Comparison of ENCODE assay signal across 22 cellular contexts in genomic region chr5:125175348-125176004, GRCh38.
"Had no signal": no experiment of that assay in that cellular context is flagged by ENCODE, and none has a peak within 500 bp of the region (broad histone marks: within the 10 kb centered on the region; RNA-seq: fewer than 3 reads in every experiment).

No MANE protein-coding gene starts in this region.

- H3K4me1 Mint-ChIP-seq: activated CD4-positive, alpha-beta T cell treated with anti-CD3 and anti-CD28 coated beads for 36 hours; T-cell had no signal

- H3K27ac ChIP-seq: cardiac muscle cell, left lung, prostate gland, right lobe of liver, WERI-Rb-1 had no signal

- DNase-seq: activated CD4-positive, alpha-beta memory T cell treated with anti-CD3 and anti-CD28 coated beads for 36 hours; activated CD4-positive, alpha-beta T cell treated with anti-CD3 and anti-CD28 coated beads for 36 hours; activated effector memory CD4-positive, alpha-beta T cell treated with Interleukin-2 at 50 U/mL for 16 hours; activated naive CD4-positive, alpha-beta T cell treated with anti-CD3 and anti-CD28 coated beads, Interleukin-2, amount 50 U/mL, for 16 hours; activated T-cell treated with anti-CD3 and anti-CD28 coated beads, Interleukin-2, amount 50 U/mL, for 4 hours; cortex of kidney; effector memory CD4-positive, alpha-beta T cell; left lung; nephron progenitor cell; occipital lobe; right lobe of liver; stimulated activated CD4-positive, alpha-beta T cell treated with anti-CD3 and anti-CD28 coated beads, Interleukin-4, amount 100 ng/mL, for 4 hours; stimulated activated CD8-positive, alpha-beta memory T cell treated with anti-CD3 and anti-CD28 coated beads, Interleukin-4, amount 100 ng/mL, for 48 hours; stimulated activated naive CD4-positive, alpha-beta T cell treated with Interleukin-2 at 50 U/mL for 16 hours; T-cell; T-helper 9 cell; trophoblast cell; WERI-Rb-1 had no signal

- H3K36me3 Mint-ChIP-seq: activated CD4-positive, alpha-beta memory T cell treated with anti-CD3 and anti-CD28 coated beads for 36 hours; memory B cell; T-cell had no signal

- H3K4me1 ChIP-seq: left lung, prostate gland, right lobe of liver had no signal

- H3K27ac Mint-ChIP-seq: activated CD4-positive, alpha-beta memory T cell treated with anti-CD3 and anti-CD28 coated beads for 36 hours; activated CD4-positive, alpha-beta T cell treated with anti-CD3 and anti-CD28 coated beads for 36 hours; memory B cell; nephron progenitor cell; T-cell had no signal

- H3K9me3 ChIP-seq: prostate gland, right lobe of liver had no signal

- H3K4me3 ChIP-seq: cardiac muscle cell, left lung, prostate gland, right lobe of liver, smooth muscle cell had no signal

- H3K36me3 ChIP-seq: cardiac muscle cell, left lung, prostate gland, right lobe of liver, WERI-Rb-1 had no signal

- H3K27me3 Mint-ChIP-seq: activated CD4-positive, alpha-beta memory T cell treated with anti-CD3 and anti-CD28 coated beads for 36 hours; memory B cell; T-cell had no signal

- ATAC-seq: activated CD4-positive, alpha-beta T cell treated with anti-CD3 and anti-CD28 coated beads for 36 hours; activated T-cell treated with anti-CD3 and anti-CD28 coated beads, Interleukin-2, amount 50 U/mL, for 4 hours; left lung; T-cell had no signal

- H3K4me3 Mint-ChIP-seq: activated CD4-positive, alpha-beta memory T cell treated with anti-CD3 and anti-CD28 coated beads for 36 hours; activated CD4-positive, alpha-beta T cell treated with anti-CD3 and anti-CD28 coated beads for 36 hours; activated T-cell treated with anti-CD3 and anti-CD28 coated beads, Interleukin-2, amount 50 U/mL, for 4 hours; memory B cell; nephron progenitor cell; T-cell had no signal
